In the genomic region with DNA sequence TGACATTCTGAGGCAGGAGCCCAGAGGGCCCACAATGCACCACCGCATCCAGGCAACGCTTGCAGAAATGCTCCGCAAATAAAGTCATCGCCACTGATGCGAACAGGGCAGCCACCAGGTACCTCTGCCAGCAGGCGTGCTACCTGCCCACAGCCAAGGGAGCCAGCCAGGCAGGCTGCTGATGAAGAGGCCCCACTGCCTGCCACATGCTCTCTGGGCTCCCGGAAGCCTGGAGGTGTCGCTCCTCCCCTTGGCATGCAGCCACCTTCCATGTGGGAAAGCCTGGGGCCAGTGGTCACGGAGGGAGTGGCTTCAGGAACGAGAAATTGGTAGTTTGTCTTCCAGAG, we compare ENCODE assay signal across 12 cellular contexts. TPM values are rescaled to one million over a fixed set of nuclear protein-coding genes. Genes with fewer than 3 reads are reported as not detected.
DNase-seq lines count a peak whose midpoint lies in the region; ATAC-seq and TF ChIP-seq lines count a peak whose summit lies in the region.
"Had no signal": no experiment of that assay in that cellular context is flagged by ENCODE, and none has a peak within 500 bp of the region (broad histone marks: within the 10 kb centered on the region; RNA-seq: fewer than 3 reads in every experiment).

No MANE protein-coding gene starts in this region.

- DNase-seq in NCI-H524 (lab: John Stamatoyannopoulos, UW): peak; percentile 72 to 82
- DNase-seq in NCI-H524 treated with DMSO at 0.1 percent for 48 hours (lab: John Stamatoyannopoulos, UW): no peak
- DNase-seq in NCI-H2171 treated with DMSO at 0.1 percent for 48 hours (lab: John Stamatoyannopoulos, UW): peak; percentile 91
- peak; percentile 67 for DNase-seq in choroid plexus epithelial cell (ENCODE audit: low read depth)
- peak; percentile 74 for DNase-seq in spleen
- no peak for DNase-seq in UCSD-AML1 (lab: John Stamatoyannopoulos, UW; ENCODE audit: unreplicated experiment)
- no peak for DNase-seq in activated CD4-positive, CD25-positive, alpha-beta regulatory T cell treated with anti-CD3 and anti-CD28 coated beads, Interleukin-2, amount 50 U/mL, for 72 hours
- DNase-seq: ACHN, caudate nucleus, nephron progenitor cell had no signal

- no peak for ATAC-seq in GM21515 (IDR thresholded peaks at IDR 0.05; ENCODE audit: unreplicated experiment)

- TF ChIP-seq POLR2A in spleen (IDR thresholded peaks at IDR 0.05): no peak

- H3K36me3 ChIP-seq in spleen: peaks cover 0 to 88% (median 51%) of the 10 kb centered on the region in 6 donors

- WGBS in spleen, 5 donors: 65 to 80% (median 70%) methylated on average over 6 to 10 of the region's 10 CpGs

- H3K4me3 ChIP-seq in choroid plexus epithelial cell (ENCODE audit: low read depth, low read length) (no peak overlapping the region), spleen (no peak overlapping the region)
- H3K4me3 ChIP-seq: SK-N-MC had no signal

- H3K27ac ChIP-seq in spleen: no peak overlapping the region
- H3K27ac ChIP-seq: SK-N-MC had no signal

- intact Hi-C loops in spleen (cut with DNase I; ENCODE audit: low total_unique reads): no loop called here

- H3K4me1 ChIP-seq in spleen: peaks cover 5 to 30% (median 9%) of the 10 kb centered on the region in 6 donors

- no peaks in the 10 kb centered on the region for H3K9me3 ChIP-seq in spleen

- peaks cover 0 to 1% (median 0%) of the 10 kb centered on the region in 7 donors for H3K27me3 ChIP-seq in spleen (replicated peaks in 1 of 7)

- TF ChIP-seq CTCF in choroid plexus epithelial cell (conservative IDR thresholded peaks at IDR 0.05; ENCODE audit: low read depth, low read length) (no peak), spleen (IDR thresholded peaks at IDR 0.05 in 8 of 11, conservative IDR thresholded peaks at IDR 0.05 in 3 of 11) (no peak)

RNA-seq across cellular contexts. Expression of a gene that starts 14.7 kb away (rescaled TPM):
- total RNA-seq in spleen: 10 to 100 TPM; 17.5 to 33.7 (median 23.1) TPM
- polyA plus RNA-seq in spleen: 1 to 10 TPM; 5.0 to 9.0 (median 5.8) TPM

RNA-seq across cellular contexts. Expression of a gene that starts 29.6 kb away (rescaled TPM):
- 10 to 100 TPM in 2 of 7 donors, 1 to 10 TPM in 5; 6.5 to 15.1 (median 8.7) TPM for total RNA-seq in spleen
- 10 to 100 TPM in 1 of 3 donors, 1 to 10 TPM in 2; 5.8 to 10.5 (median 8.5) TPM for polyA plus RNA-seq in spleen

Comparison
In these comparisons a context has a peak if more than half of its experiments do, and no peak if none do; other contexts are left out.
1. DNase-seq: peak in NCI-H524 (2 of 2), NCI-H2171 treated with DMSO at 0.1 percent for 48 hours (single experiment), choroid plexus epithelial cell (single experiment) and spleen (single experiment); none in NCI-H524 treated with DMSO at 0.1 percent for 48 hours (single experiment), UCSD-AML1 (single experiment) and activated CD4-positive, CD25-positive, alpha-beta regulatory T cell treated with anti-CD3 and anti-CD28 coated beads, Interleukin-2, amount 50 U/mL, for 72 hours (single experiment).